9 cellular contexts compared by ENCODE assay signal in the genomic region with DNA sequence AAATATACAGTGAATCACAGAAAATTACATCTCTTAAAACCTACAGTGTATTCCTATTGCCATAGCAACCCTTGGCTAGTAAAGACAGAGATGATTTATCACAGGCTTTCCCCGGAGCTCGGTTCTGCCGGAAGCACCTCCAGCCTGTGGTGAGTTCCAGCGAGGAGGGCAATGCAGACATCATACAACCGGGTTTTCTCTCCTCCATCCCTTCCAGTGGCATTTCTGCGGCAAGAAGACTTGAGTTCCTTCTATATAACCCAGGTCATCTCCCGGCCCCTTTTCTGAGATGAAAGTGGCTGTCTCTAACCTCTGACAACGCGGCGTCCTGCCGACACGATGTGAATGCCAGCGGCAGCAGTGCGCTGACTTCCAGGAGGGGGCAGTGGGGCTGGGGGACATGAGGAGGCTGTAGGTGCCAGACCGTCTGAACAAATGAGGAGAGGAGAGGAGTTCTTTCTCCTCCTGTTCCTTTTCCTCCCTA.
A peak's percentile ranks its signal among the peaks of the same experiment; 100 is the strongest.
DNase-seq lines count a peak whose midpoint lies in the region; TF ChIP-seq lines count a peak whose summit lies in the region.
"Had no signal": no experiment of that assay in that cellular context is flagged by ENCODE, and none has a peak within 500 bp of the region (broad histone marks: within the 10 kb centered on the region; RNA-seq: fewer than 3 reads in every experiment).

No MANE protein-coding gene starts in this region.

- H3K27me3 ChIP-seq in HUES6 (ENCODE audit: control insufficient read depth, insufficient read depth, low read length): no peaks in the 10 kb centered on the region
- no peaks in the 10 kb centered on the region for H3K27me3 ChIP-seq in colonic mucosa
- H3K27me3 ChIP-seq: SJSA1 had no signal

- DNase-seq in GM03348 (ENCODE audit: low spot score): peak; percentile 62
- peak; percentile 17 to 23 for DNase-seq in activated CD4-positive, alpha-beta T cell treated with anti-CD3 and anti-CD28 coated beads for 24 hours (ENCODE audit: low read depth in 2 of 2)
- peak; percentile 37 for DNase-seq in colonic mucosa
- DNase-seq in medulla oblongata (ENCODE audit: extremely low spot score): peak; percentile 75
- DNase-seq in stimulated activated CD8-positive, alpha-beta memory T cell treated with anti-CD3 and anti-CD28 coated beads, Interleukin-4, amount 100 ng/mL, for 1 hour (ENCODE audit: low read depth in 2 of 2, low spot score in 1 of 2): peak; percentile 0 to 9
- no peak for DNase-seq in COR-L47 (lab: John Stamatoyannopoulos, UW)
- no peak for DNase-seq in NCI-H524 treated with DMSO at 0.1 percent for 48 hours (lab: John Stamatoyannopoulos, UW)

- H3K9ac ChIP-seq in HUES6 (ENCODE audit: low read length) (no peak overlapping the region), colonic mucosa (ENCODE audit: low read depth in 2 of 2, low read length in 2 of 2) (peak overlapping the region in 1 of 2 donors; percentile 55)

- no peak for TF ChIP-seq CTCF in colonic mucosa (IDR thresholded peaks at IDR 0.05)

- H3K4me1 ChIP-seq in HUES6 (ENCODE audit: control insufficient read depth, insufficient read depth, low read length): peaks cover 19% of the 10 kb centered on the region
- H3K4me1 ChIP-seq in colonic mucosa: no peaks in the 10 kb centered on the region
- H3K4me1 ChIP-seq: SJSA1 had no signal

- no peaks in the 10 kb centered on the region for H3K36me3 ChIP-seq in HUES6 (ENCODE audit: control insufficient read depth, insufficient read depth, low read length)
- no peaks in the 10 kb centered on the region for H3K36me3 ChIP-seq in colonic mucosa
- H3K36me3 ChIP-seq: SJSA1 had no signal

- H3K27ac ChIP-seq in HUES6 (ENCODE audit: low read depth, low read length) (no peak overlapping the region), colonic mucosa (no peak overlapping the region)
- H3K27ac ChIP-seq: SJSA1 had no signal

- H3K9me3 ChIP-seq in HUES6 (ENCODE audit: control insufficient read depth, insufficient read depth, low read depth, low read length): no peaks in the 10 kb centered on the region
- no peaks in the 10 kb centered on the region for H3K9me3 ChIP-seq in colonic mucosa
- H3K9me3 ChIP-seq: SJSA1 had no signal

- H3K4me3 ChIP-seq in HUES6 (ENCODE audit: low read depth, low read length) (peak overlapping the region; percentile 28; the same call in 1 of the 2 replicates), colonic mucosa (no peak overlapping the region)
- H3K4me3 ChIP-seq: SJSA1 had no signal

- intact Hi-C loops in colonic mucosa (cut with DNase I): no loop called here

Comparison
In these comparisons a context has a peak if more than half of its experiments do, and no peak if none do; other contexts are left out.
1. DNase-seq: peak in GM03348 (single experiment), activated CD4-positive, alpha-beta T cell treated with anti-CD3 and anti-CD28 coated beads for 24 hours (2 of 2), colonic mucosa (single experiment), medulla oblongata (single experiment) and stimulated activated CD8-positive, alpha-beta memory T cell treated with anti-CD3 and anti-CD28 coated beads, Interleukin-4, amount 100 ng/mL, for 1 hour (2 of 2); none in COR-L47 (single experiment) and NCI-H524 treated with DMSO at 0.1 percent for 48 hours (single experiment).